8 cellular contexts compared by ENCODE assay signal in the genomic region with DNA sequence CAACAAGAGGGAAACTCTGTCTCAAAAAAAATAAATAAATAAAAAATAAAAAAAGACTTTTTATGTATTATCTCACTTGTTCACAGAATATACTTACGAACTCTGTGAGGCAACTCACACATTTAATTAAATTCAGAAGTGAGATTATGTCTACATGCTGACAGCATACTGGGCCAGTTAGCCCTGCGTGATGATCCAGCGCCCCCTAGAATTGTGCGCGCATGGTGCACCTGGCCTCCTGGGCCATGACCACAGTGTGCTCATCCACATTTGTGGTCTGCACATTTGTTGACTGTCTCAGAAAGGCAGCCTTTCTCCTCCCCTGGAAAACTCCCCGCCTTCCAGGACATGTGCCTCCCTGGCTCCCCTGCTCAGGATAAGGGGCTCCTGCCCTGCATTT. TPM values are rescaled to one million over a fixed set of nuclear protein-coding genes. Genes with fewer than 3 reads are reported as not detected.
DNase-seq lines count a peak whose midpoint lies in the region; ATAC-seq and TF ChIP-seq lines count a peak whose summit lies in the region.
"Not testable (repeated sequence)": the region's sequence is repeated elsewhere in the genome, so short reads cannot be mapped to it uniquely, and the experiment has no call there.

No MANE protein-coding gene starts in this region.

- not testable (repeated sequence) for H3K4me3 ChIP-seq in H7 (ENCODE audit: insufficient read depth, low read depth, low read length); OCI-LY1 (ENCODE audit: low read depth, low read length, poor library complexity, severe bottlenecking); cardiac muscle cell; neural progenitor cell; upper lobe of right lung

- ATAC-seq in activated naive CD8-positive, alpha-beta T cell treated with anti-CD3 and anti-CD28 coated beads, Interleukin-2, amount 50 U/mL, for 24 hours, result peak; percentile 55
- peak; percentile 50 for ATAC-seq in upper lobe of right lung

- not testable (repeated sequence) for H3K4me3 Mint-ChIP-seq in Calu3 (ENCODE audit: low read depth, unreplicated experiment); activated CD4-positive, alpha-beta T cell treated with anti-CD3 and anti-CD28 coated beads, Interleukin-2, amount 10 ng/mL, durations not matched to agents 24 days and 14 days; activated naive CD8-positive, alpha-beta T cell treated with anti-CD3 and anti-CD28 coated beads, Interleukin-2, amount 50 U/mL, for 24 hours; neural progenitor cell

- not testable (repeated sequence) for H3K4me1 Mint-ChIP-seq in Calu3 (ENCODE audit: low read depth, unreplicated experiment); activated CD4-positive, alpha-beta T cell treated with anti-CD3 and anti-CD28 coated beads, Interleukin-2, amount 10 ng/mL, durations not matched to agents 24 days and 14 days; activated naive CD8-positive, alpha-beta T cell treated with anti-CD3 and anti-CD28 coated beads, Interleukin-2, amount 50 U/mL, for 24 hours; neural progenitor cell

- not testable (repeated sequence) for BruUV-seq in Calu3 (replicated peaks; lab: Mats Ljungman, UMichigan)

- H3K27ac ChIP-seq in OCI-LY1 (ENCODE audit: low read depth, low read length, poor library complexity, severe bottlenecking); cardiac muscle cell; neural progenitor cell; upper lobe of right lung: not testable (repeated sequence)

- not testable (repeated sequence) for H3K27ac Mint-ChIP-seq in Calu3 (ENCODE audit: unreplicated experiment); activated CD4-positive, alpha-beta T cell treated with anti-CD3 and anti-CD28 coated beads, Interleukin-2, amount 10 ng/mL, durations not matched to agents 24 days and 14 days; activated naive CD8-positive, alpha-beta T cell treated with anti-CD3 and anti-CD28 coated beads, Interleukin-2, amount 50 U/mL, for 24 hours; neural progenitor cell

- H3K9ac ChIP-seq in OCI-LY1 (ENCODE audit: low read length); neural progenitor cell: not testable (repeated sequence)

- H2AFZ ChIP-seq in OCI-LY1 (ENCODE audit: low read length); neural progenitor cell (replicated peaks): not testable (repeated sequence)

- not testable (repeated sequence) for H3F3A ChIP-seq in OCI-LY1 (ENCODE audit: insufficient read depth, low read length); neural progenitor cell (ENCODE audit: low read depth)

- H3K27me3 ChIP-seq in H7 (ENCODE audit: control insufficient read depth, insufficient read depth, low read length); OCI-LY1 (ENCODE audit: insufficient read depth, low read length); cardiac muscle cell; neural progenitor cell; upper lobe of right lung: not testable (repeated sequence)

- not testable (repeated sequence) for H3K36me3 Mint-ChIP-seq in Calu3 (ENCODE audit: insufficient read depth, unreplicated experiment); activated CD4-positive, alpha-beta T cell treated with anti-CD3 and anti-CD28 coated beads, Interleukin-2, amount 10 ng/mL, durations not matched to agents 24 days and 14 days (ENCODE audit: low read depth); activated naive CD8-positive, alpha-beta T cell treated with anti-CD3 and anti-CD28 coated beads, Interleukin-2, amount 50 U/mL, for 24 hours (ENCODE audit: low read depth); neural progenitor cell

- not testable (repeated sequence) for H3K4me2 ChIP-seq in OCI-LY1 (ENCODE audit: low read length); neural progenitor cell

- not testable (repeated sequence) for H3K79me2 ChIP-seq in OCI-LY1 (ENCODE audit: insufficient read depth, low read length); neural progenitor cell (ENCODE audit: low read depth)

- H4K20me1 ChIP-seq in OCI-LY1 (ENCODE audit: insufficient read depth, low read length); neural progenitor cell (ENCODE audit: low read depth): not testable (repeated sequence)

- H3K9me3 ChIP-seq in OCI-LY1 (ENCODE audit: low read length); cardiac muscle cell (ENCODE audit: low read depth); neural progenitor cell (ENCODE audit: low read depth); upper lobe of right lung: not testable (repeated sequence)

- not testable (repeated sequence) for H3K36me3 ChIP-seq in H7 (replicated peaks; ENCODE audit: control insufficient read depth, insufficient read depth, low read length); OCI-LY1 (ENCODE audit: insufficient read depth, low read length); cardiac muscle cell; neural progenitor cell; upper lobe of right lung

- TF ChIP-seq CTCF in Calu3 (IDR thresholded peaks at IDR 0.05; ENCODE audit: unreplicated experiment), result not testable (repeated sequence)
- TF ChIP-seq CTCF in OCI-LY1 (IDR thresholded peaks at IDR 0.05; ENCODE audit: low read length) (peak; percentile 38), cardiac muscle cell (IDR thresholded peaks at IDR 0.05; ENCODE audit: low read depth, low read length) (peak; percentile 14), neural progenitor cell (IDR thresholded peaks at IDR 0.05) (peak; percentile 49), upper lobe of right lung (IDR thresholded peaks at IDR 0.05) (peak; percentile 23)

- H3K9me2 ChIP-seq in OCI-LY1 (ENCODE audit: low read depth, low read length), result not testable (repeated sequence)

- DNase-seq in Calu3 (peak; percentile 31), H7 (peak; percentile 63), cardiac muscle cell (ENCODE audit: low read depth in 1 of 2, low spot score in 1 of 2) (peak in 1 of 2 donors; percentile 21), neural progenitor cell (ENCODE audit: low spot score) (peak; percentile 46)
- DNase-seq in activated CD4-positive, alpha-beta T cell treated with anti-CD3 and anti-CD28 coated beads, Interleukin-2, amount 10 ng/mL, durations not matched to agents 24 days and 14 days, result peak; percentile 80
- DNase-seq in activated naive CD8-positive, alpha-beta T cell treated with anti-CD3 and anti-CD28 coated beads, Interleukin-2, amount 50 U/mL, for 24 hours, result peak; percentile 51
- not testable (repeated sequence) for DNase-seq in upper lobe of right lung

- intact Hi-C loops in Calu3 (cut with micrococcal nuclease; ENCODE audit: unreplicated experiment); activated CD4-positive, alpha-beta T cell treated with anti-CD3 and anti-CD28 coated beads, Interleukin-2, amount 10 ng/mL, durations not matched to agents 24 days and 14 days (cut with micrococcal nuclease); upper lobe of right lung (cut with DNase I): not testable (repeated sequence)

- H3K9me3 Mint-ChIP-seq in Calu3 (ENCODE audit: low read depth, unreplicated experiment); activated CD4-positive, alpha-beta T cell treated with anti-CD3 and anti-CD28 coated beads, Interleukin-2, amount 10 ng/mL, durations not matched to agents 24 days and 14 days; activated naive CD8-positive, alpha-beta T cell treated with anti-CD3 and anti-CD28 coated beads, Interleukin-2, amount 50 U/mL, for 24 hours; neural progenitor cell: not testable (repeated sequence)

- CTCF ChIA-PET in Calu3 (lab: Charles Lee), result not testable (repeated sequence)

- not testable (repeated sequence) for H3K27me3 Mint-ChIP-seq in Calu3 (ENCODE audit: unreplicated experiment); activated CD4-positive, alpha-beta T cell treated with anti-CD3 and anti-CD28 coated beads, Interleukin-2, amount 10 ng/mL, durations not matched to agents 24 days and 14 days; activated naive CD8-positive, alpha-beta T cell treated with anti-CD3 and anti-CD28 coated beads, Interleukin-2, amount 50 U/mL, for 24 hours; neural progenitor cell (ENCODE audit: insufficient read depth, low read depth)

- H3K4me1 ChIP-seq in OCI-LY1 (ENCODE audit: insufficient read depth, low read length, severe bottlenecking); cardiac muscle cell (ENCODE audit: low read depth); neural progenitor cell; upper lobe of right lung: not testable (repeated sequence)

RNA-seq across cellular contexts. Expression of gene SPN, which starts 42.5 kb away (rescaled TPM):
- total RNA-seq in Calu3 (2022), result not detected in 2 replicates
- 0.48 and 0.59 TPM in 2 replicates for total RNA-seq in H7 (2014; rRNA removed; shearing (Covaris generic))
- total RNA-seq in activated CD4-positive, alpha-beta T cell treated with anti-CD3 and anti-CD28 coated beads, Interleukin-2, amount 10 ng/mL, durations not matched to agents 24 days and 14 days, result 157 and 165 TPM in 2 replicates
- 0.60 and 1.5 TPM in 2 replicates for total RNA-seq in cardiac muscle cell
- 0.85 and 1.1 TPM in 2 replicates for polyA plus RNA-seq in cardiac muscle cell
- total RNA-seq in neural progenitor cell (ENCODE audit: low replicate concordance), result 0.02 and 0.25 TPM in 2 replicates
- total RNA-seq in upper lobe of right lung, result 70.7 TPM

RNA-seq across cellular contexts. Expression of gene QPRT, which starts 58.4 kb away (rescaled TPM):
- 4.6 and 7.5 TPM in 2 replicates for total RNA-seq in Calu3 (2022)
- total RNA-seq in H7 (2014; rRNA removed; shearing (Covaris generic)), result 165 and 173 TPM in 2 replicates
- 5.8 and 6.3 TPM in 2 replicates for total RNA-seq in activated CD4-positive, alpha-beta T cell treated with anti-CD3 and anti-CD28 coated beads, Interleukin-2, amount 10 ng/mL, durations not matched to agents 24 days and 14 days
- total RNA-seq in cardiac muscle cell, result 223 and 268 TPM in 2 replicates
- polyA plus RNA-seq in cardiac muscle cell, result 213 and 266 TPM in 2 replicates
- 49.6 and 112 TPM in 2 replicates for total RNA-seq in neural progenitor cell (ENCODE audit: low replicate concordance)
- 15.0 TPM for total RNA-seq in upper lobe of right lung

Comparison
In these comparisons a context has a peak if more than half of its experiments do, and no peak if none do; other contexts are left out.
1. RNA of gene SPN, which starts 42.5 kb away (total RNA-seq): 157 to 165 TPM in activated CD4-positive, alpha-beta T cell treated with anti-CD3 and anti-CD28 coated beads, Interleukin-2, amount 10 ng/mL, durations not matched to agents 24 days and 14 days and 70.7 TPM in upper lobe of right lung (single experiment); 0.60 to 1.5 TPM in cardiac muscle cell, 0.48 to 0.59 TPM in H7, 0.02 to 0.25 TPM in neural progenitor cell and not detected in Calu3; every median in the first group is over 10 times any median in the second.